In genomic region chr12:111686574-111687105, GRCh38 we compare ENCODE assay signal across 1 cellular context.
TF ChIP-seq lines count a peak whose summit lies in the region.

No MANE protein-coding gene starts in this region.

TF ChIP-seq in HepG2, 621 proteins besides CTCF, POLR2A, EP300 and RAD21 (continued from another document and continues in another):
- TF ChIP-seq E2F2 (CRISPR knock-in tag; IDR thresholded peaks at IDR 0.05; ENCODE audit: borderline replicate concordance) = no peak
- TF ChIP-seq HOXD1 (CRISPR knock-in tag; IDR thresholded peaks at IDR 0.05) = no peak
- TF ChIP-seq, protein P1, sequence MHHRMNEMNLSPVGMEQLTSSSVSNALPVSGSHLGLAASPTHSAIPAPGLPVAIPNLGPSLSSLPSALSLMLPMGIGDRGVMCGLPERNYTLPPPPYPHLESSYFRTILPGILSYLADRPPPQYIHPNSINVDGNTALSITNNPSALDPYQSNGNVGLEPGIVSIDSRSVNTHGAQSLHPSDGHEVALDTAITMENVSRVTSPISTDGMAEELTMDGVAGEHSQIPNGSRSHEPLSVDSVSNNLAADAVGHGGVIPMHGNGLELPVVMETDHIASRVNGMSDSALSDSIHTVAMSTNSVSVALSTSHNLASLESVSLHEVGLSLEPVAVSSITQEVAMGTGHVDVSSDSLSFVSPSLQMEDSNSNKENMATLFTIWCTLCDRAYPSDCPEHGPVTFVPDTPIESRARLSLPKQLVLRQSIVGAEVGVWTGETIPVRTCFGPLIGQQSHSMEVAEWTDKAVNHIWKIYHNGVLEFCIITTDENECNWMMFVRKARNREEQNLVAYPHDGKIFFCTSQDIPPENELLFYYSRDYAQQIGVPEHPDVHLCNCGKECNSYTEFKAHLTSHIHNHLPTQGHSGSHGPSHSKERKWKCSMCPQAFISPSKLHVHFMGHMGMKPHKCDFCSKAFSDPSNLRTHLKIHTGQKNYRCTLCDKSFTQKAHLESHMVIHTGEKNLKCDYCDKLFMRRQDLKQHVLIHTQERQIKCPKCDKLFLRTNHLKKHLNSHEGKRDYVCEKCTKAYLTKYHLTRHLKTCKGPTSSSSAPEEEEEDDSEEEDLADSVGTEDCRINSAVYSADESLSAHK (CRISPR knock-in tag; IDR thresholded peaks at IDR 0.05; ENCODE audit: borderline replicate concordance) = no peak
- no peak for TF ChIP-seq ZC3H13 (CRISPR knock-in tag; IDR thresholded peaks at IDR 0.05)
- TF ChIP-seq REXO4 (CRISPR knock-in tag; IDR thresholded peaks at IDR 0.05; ENCODE audit: borderline replicate concordance) = no peak
- no peak for TF ChIP-seq ZFP82 (CRISPR knock-in tag; IDR thresholded peaks at IDR 0.05; ENCODE audit: borderline replicate concordance)
- no peak for TF ChIP-seq RNF219 (CRISPR knock-in tag; IDR thresholded peaks at IDR 0.05)
- no peak for TF ChIP-seq SRSF1 (optimal IDR thresholded peaks at IDR 0.05; ENCODE audit: low read depth, low read length)
- TF ChIP-seq SKI (IDR thresholded peaks at IDR 0.05; ENCODE audit: partially characterized antibody) = peak; percentile 15
- TF ChIP-seq ZNF770 (CRISPR knock-in tag; IDR thresholded peaks at IDR 0.05) = peak; percentile 52; the same call in 1 of the 2 replicates
- no peak for TF ChIP-seq ZNF414 (CRISPR knock-in tag; IDR thresholded peaks at IDR 0.05)
- no peak for TF ChIP-seq FOSL2 (CRISPR knock-in tag; IDR thresholded peaks at IDR 0.05)
- TF ChIP-seq TOE1 (CRISPR knock-in tag; IDR thresholded peaks at IDR 0.05) = no peak
- no peak; the same call in 1 of the 2 replicates for TF ChIP-seq ZNF879 (CRISPR knock-in tag; IDR thresholded peaks at IDR 0.05)
- TF ChIP-seq, protein P2, sequence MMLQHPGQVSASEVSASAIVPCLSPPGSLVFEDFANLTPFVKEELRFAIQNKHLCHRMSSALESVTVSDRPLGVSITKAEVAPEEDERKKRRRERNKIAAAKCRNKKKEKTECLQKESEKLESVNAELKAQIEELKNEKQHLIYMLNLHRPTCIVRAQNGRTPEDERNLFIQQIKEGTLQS (CRISPR knock-in tag; IDR thresholded peaks at IDR 0.05) = no peak
- no peak for TF ChIP-seq ZSCAN21 (CRISPR knock-in tag; IDR thresholded peaks at IDR 0.05; ENCODE audit: borderline replicate concordance)
- TF ChIP-seq ZNF383 (CRISPR knock-in tag; IDR thresholded peaks at IDR 0.05; ENCODE audit: borderline replicate concordance) = no peak
- TF ChIP-seq ZNF790 (CRISPR knock-in tag; IDR thresholded peaks at IDR 0.05; ENCODE audit: borderline replicate concordance) = no peak
- TF ChIP-seq, protein P3, sequence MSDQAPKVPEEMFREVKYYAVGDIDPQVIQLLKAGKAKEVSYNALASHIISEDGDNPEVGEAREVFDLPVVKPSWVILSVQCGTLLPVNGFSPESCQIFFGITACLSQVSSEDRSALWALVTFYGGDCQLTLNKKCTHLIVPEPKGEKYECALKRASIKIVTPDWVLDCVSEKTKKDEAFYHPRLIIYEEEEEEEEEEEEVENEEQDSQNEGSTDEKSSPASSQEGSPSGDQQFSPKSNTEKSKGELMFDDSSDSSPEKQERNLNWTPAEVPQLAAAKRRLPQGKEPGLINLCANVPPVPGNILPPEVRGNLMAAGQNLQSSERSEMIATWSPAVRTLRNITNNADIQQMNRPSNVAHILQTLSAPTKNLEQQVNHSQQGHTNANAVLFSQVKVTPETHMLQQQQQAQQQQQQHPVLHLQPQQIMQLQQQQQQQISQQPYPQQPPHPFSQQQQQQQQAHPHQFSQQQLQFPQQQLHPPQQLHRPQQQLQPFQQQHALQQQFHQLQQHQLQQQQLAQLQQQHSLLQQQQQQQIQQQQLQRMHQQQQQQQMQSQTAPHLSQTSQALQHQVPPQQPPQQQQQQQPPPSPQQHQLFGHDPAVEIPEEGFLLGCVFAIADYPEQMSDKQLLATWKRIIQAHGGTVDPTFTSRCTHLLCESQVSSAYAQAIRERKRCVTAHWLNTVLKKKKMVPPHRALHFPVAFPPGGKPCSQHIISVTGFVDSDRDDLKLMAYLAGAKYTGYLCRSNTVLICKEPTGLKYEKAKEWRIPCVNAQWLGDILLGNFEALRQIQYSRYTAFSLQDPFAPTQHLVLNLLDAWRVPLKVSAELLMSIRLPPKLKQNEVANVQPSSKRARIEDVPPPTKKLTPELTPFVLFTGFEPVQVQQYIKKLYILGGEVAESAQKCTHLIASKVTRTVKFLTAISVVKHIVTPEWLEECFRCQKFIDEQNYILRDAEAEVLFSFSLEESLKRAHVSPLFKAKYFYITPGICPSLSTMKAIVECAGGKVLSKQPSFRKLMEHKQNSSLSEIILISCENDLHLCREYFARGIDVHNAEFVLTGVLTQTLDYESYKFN (CRISPR knock-in tag; conservative IDR thresholded peaks at IDR 0.05) = no peak
- TF ChIP-seq, protein P4, sequence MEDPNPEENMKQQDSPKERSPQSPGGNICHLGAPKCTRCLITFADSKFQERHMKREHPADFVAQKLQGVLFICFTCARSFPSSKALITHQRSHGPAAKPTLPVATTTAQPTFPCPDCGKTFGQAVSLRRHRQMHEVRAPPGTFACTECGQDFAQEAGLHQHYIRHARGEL (CRISPR knock-in tag; IDR thresholded peaks at IDR 0.05) = 0 out of 2 replicates have a peak, but pooled peaks have one; percentile 35
- no peak for TF ChIP-seq SMARCE1 (IDR thresholded peaks at IDR 0.05; ENCODE audit: borderline replicate concordance)
- no peak for TF ChIP-seq ZFP1 (CRISPR knock-in tag; IDR thresholded peaks at IDR 0.05)
- TF ChIP-seq ZNF557 (CRISPR knock-in tag; IDR thresholded peaks at IDR 0.05) = no peak
- TF ChIP-seq MAF1 (CRISPR knock-in tag; IDR thresholded peaks at IDR 0.05; ENCODE audit: borderline replicate concordance) = no peak
- no peak for TF ChIP-seq SOX13 (IDR thresholded peaks at IDR 0.05)
- no peak for TF ChIP-seq SOX13 (CRISPR knock-in tag; conservative IDR thresholded peaks at IDR 0.05 in 1 of 2, IDR thresholded peaks at IDR 0.05 in 1 of 2)
- TF ChIP-seq ZBTB8A (CRISPR knock-in tag; IDR thresholded peaks at IDR 0.05; ENCODE audit: borderline replicate concordance, low read depth) = no peak
- 0 out of 2 replicates have a peak, but pooled peaks have one; percentile 27 for TF ChIP-seq CSRNP1 (CRISPR knock-in tag; IDR thresholded peaks at IDR 0.05)
- no peak for TF ChIP-seq SP5 (CRISPR knock-in tag; IDR thresholded peaks at IDR 0.05; ENCODE audit: borderline replicate concordance, low read depth)
- TF ChIP-seq YEATS4 (CRISPR knock-in tag; IDR thresholded peaks at IDR 0.05; ENCODE audit: borderline replicate concordance) = no peak
- no peak for TF ChIP-seq ZFY (CRISPR knock-in tag; IDR thresholded peaks at IDR 0.05)
- TF ChIP-seq, protein P5, sequence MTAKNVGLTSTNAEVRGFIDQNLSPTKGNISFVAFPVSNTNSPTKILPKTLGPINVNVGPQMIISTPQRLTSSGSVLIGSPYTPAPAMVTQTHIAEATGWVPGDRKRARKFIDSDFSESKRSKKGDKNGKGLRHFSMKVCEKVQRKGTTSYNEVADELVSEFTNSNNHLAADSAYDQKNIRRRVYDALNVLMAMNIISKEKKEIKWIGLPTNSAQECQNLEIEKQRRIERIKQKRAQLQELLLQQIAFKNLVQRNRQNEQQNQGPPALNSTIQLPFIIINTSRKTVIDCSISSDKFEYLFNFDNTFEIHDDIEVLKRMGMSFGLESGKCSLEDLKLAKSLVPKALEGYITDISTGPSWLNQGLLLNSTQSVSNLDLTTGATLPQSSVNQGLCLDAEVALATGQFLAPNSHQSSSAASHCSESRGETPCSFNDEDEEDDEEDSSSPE (CRISPR knock-in tag; IDR thresholded peaks at IDR 0.05) = no peak
- TF ChIP-seq CHD4 (IDR thresholded peaks at IDR 0.05; ENCODE audit: borderline replicate concordance, low read length) = peak; percentile 60; the same call in 1 of the 2 replicates
- TF ChIP-seq HNF4A (CRISPR knock-in tag; IDR thresholded peaks at IDR 0.05) = no peak
- no peak for TF ChIP-seq HES4 (CRISPR knock-in tag; IDR thresholded peaks at IDR 0.05; ENCODE audit: borderline replicate concordance)
- TF ChIP-seq, protein P6, sequence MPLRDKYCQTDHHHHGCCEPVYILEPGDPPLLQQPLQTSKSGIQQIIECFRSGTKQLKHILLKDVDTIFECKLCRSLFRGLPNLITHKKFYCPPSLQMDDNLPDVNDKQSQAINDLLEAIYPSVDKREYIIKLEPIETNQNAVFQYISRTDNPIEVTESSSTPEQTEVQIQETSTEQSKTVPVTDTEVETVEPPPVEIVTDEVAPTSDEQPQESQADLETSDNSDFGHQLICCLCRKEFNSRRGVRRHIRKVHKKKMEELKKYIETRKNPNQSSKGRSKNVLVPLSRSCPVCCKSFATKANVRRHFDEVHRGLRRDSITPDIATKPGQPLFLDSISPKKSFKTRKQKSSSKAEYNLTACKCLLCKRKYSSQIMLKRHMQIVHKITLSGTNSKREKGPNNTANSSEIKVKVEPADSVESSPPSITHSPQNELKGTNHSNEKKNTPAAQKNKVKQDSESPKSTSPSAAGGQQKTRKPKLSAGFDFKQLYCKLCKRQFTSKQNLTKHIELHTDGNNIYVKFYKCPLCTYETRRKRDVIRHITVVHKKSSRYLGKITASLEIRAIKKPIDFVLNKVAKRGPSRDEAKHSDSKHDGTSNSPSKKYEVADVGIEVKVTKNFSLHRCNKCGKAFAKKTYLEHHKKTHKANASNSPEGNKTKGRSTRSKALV (CRISPR knock-in tag; IDR thresholded peaks at IDR 0.05) = no peak
- TF ChIP-seq ZNF329 (CRISPR knock-in tag; IDR thresholded peaks at IDR 0.05; ENCODE audit: low read depth) = no peak
- TF ChIP-seq JUNB (CRISPR knock-in tag; IDR thresholded peaks at IDR 0.05; ENCODE audit: borderline replicate concordance) = no peak
- TF ChIP-seq ZNF136 (CRISPR knock-in tag; IDR thresholded peaks at IDR 0.05; ENCODE audit: low read depth) = no peak
- 0 out of 2 replicates have a peak, but pooled peaks have one; percentile 1 for TF ChIP-seq HIVEP1 (CRISPR knock-in tag; IDR thresholded peaks at IDR 0.05)
- peak; percentile 14; the same call in 1 of the 2 replicates for TF ChIP-seq ZMYM2 (CRISPR knock-in tag; IDR thresholded peaks at IDR 0.05)
